In genomic region chr3:69740103-69741021, GRCh38 we compare ENCODE assay signal across 8 cellular contexts. TPM values are rescaled to one million over a fixed set of nuclear protein-coding genes. Genes with fewer than 3 reads are reported as not detected.
DNase-seq lines count a peak whose midpoint lies in the region; ATAC-seq and TF ChIP-seq lines count a peak whose summit lies in the region.

No MANE protein-coding gene starts in this region.

- WGBS in lower leg skin, 2 donors: 23 to 29% methylated on average over 19 to 26 of the region's 26 CpGs

- H3K4me1 Mint-ChIP-seq in type B pancreatic cell (ENCODE audit: unreplicated experiment) (peaks cover 16% of the 10 kb centered on the region), immature natural killer cell (peaks cover 0 to 7% of the 10 kb centered on the region in 2 donors)

- peak overlapping the region; percentile 91 for H3K4me3 Mint-ChIP-seq in type B pancreatic cell
- H3K4me3 Mint-ChIP-seq in immature natural killer cell: peak overlapping the region in 2 of 5 donors; percentile 33 to 44

- ATAC-seq in HG03378 (IDR thresholded peaks at IDR 0.05; ENCODE audit: unreplicated experiment): no peak

- H3K4me3 ChIP-seq in AG10803 (ENCODE audit: low read length) (peak overlapping the region; percentile 75), HFF-Myc (replicated peaks; ENCODE audit: low read depth, low read length) (peak overlapping the region; percentile 69), lower leg skin (ENCODE audit: low read depth, poor library complexity, severe bottlenecking) (peak overlapping the region; percentile 61)

- H3K27ac Mint-ChIP-seq in type B pancreatic cell: no peak overlapping the region
- H3K27ac Mint-ChIP-seq in immature natural killer cell: no peak overlapping the region

- H3K27me3 Mint-ChIP-seq in type B pancreatic cell (peaks cover 51% of the 10 kb centered on the region), immature natural killer cell (ENCODE audit: low read depth in 3 of 3) (peaks cover 15 to 28% (median 17%) of the 10 kb centered on the region in 3 donors)

- no peaks in the 10 kb centered on the region for H3K9me3 Mint-ChIP-seq in type B pancreatic cell
- H3K9me3 Mint-ChIP-seq in immature natural killer cell: peaks cover 0 to 18% (median 5%) of the 10 kb centered on the region in 6 donors

- TF ChIP-seq POLR2A in lower leg skin (IDR thresholded peaks at IDR 0.05): no peak

- no peak for TF ChIP-seq CTCF in AG10803 (conservative IDR thresholded peaks at IDR 0.05; ENCODE audit: low read length)
- no peak for TF ChIP-seq CTCF in HFF-Myc (IDR thresholded peaks at IDR 0.05; ENCODE audit: low read depth, low read length, missing control alignments)
- no peak for TF ChIP-seq CTCF in lower leg skin (IDR thresholded peaks at IDR 0.05)
- TF ChIP-seq CTCF in type B pancreatic cell (conservative IDR thresholded peaks at IDR 0.05): no peak

- DNase-seq in AG10803 (ENCODE audit: low read depth) (no peak), HFF-Myc (ENCODE audit: extremely low read depth, low read depth) (no peak), cerebellar cortex (ENCODE audit: low spot score) (peak; percentile 59), lower leg skin (ENCODE audit: low spot score in 2 of 2) (peak in 1 of 2 donors; percentile 87), type B pancreatic cell (ENCODE audit: extremely low spot score, unreplicated experiment) (no peak), SKM-1 (lab: John Stamatoyannopoulos, UW; ENCODE audit: unreplicated experiment) (no peak), immature natural killer cell (no peak)

- H3K36me3 Mint-ChIP-seq in type B pancreatic cell (no peaks in the 10 kb centered on the region), immature natural killer cell (no peaks in the 10 kb centered on the region)

- intact Hi-C loops in lower leg skin (cut with DNase I; ENCODE audit: low total_unique reads): no loop called here

RNA-seq across cellular contexts. Expression of gene MITF, which starts 1.1 kb away (rescaled TPM):
- total RNA-seq in lower leg skin (10 to 100 TPM; 12.9 to 22.9 (median 17.1) TPM), type B pancreatic cell (ENCODE audit: low replicate concordance) (3.2 and 8.7 TPM in 2 replicates)
- 1 to 10 TPM in 1 of 3 donors, under 1 TPM in 1, not detected in 1; 0.68 to 2.3 TPM for polyA plus RNA-seq in immature natural killer cell
